In the genomic region with DNA sequence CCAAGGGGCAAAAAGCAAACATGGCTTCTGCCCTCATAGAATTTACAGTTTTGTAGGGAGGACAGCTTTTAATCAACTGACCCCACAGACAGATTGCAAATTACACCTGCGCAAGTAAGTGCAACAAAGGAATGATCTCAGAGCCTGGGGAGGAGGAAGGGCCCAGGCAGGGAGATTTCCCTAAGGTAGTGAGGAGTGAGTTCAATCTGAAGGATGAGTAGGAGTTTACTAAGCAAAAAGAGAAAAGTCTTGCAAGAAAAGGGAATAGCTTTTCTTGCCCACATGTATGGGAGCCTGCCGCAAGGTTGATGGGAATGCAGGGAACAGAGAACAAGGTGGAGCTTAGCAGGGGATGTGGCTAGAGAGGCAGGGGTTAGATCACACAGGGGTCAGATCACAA, we compare ENCODE assay signal across 18 cellular contexts. TPM values are rescaled to one million over a fixed set of nuclear protein-coding genes. Genes with fewer than 3 reads are reported as not detected.
DNase-seq lines count a peak whose midpoint lies in the region; ATAC-seq and TF ChIP-seq lines count a peak whose summit lies in the region.
"Had no signal": no experiment of that assay in that cellular context is flagged by ENCODE, and none has a peak within 500 bp of the region (broad histone marks: within the 10 kb centered on the region; RNA-seq: fewer than 3 reads in every experiment).

No MANE protein-coding gene starts in this region.

- TF ChIP-seq EP300 in ovary (IDR thresholded peaks at IDR 0.05) = no peak

- POLR2A ChIA-PET in GM10248 (lab: Yijun Ruan, JAX) = interaction anchor here (1.5 kb wide), 1 partner anchor 63 kb away, joined by 3 read pairs; no protein-coding TSS in a partner anchor

- DNase-seq in CD4-positive, CD25-positive, alpha-beta regulatory T cell = no peak
- no peak for DNase-seq in GM23338 (ENCODE audit: low spot score)
- no peak for DNase-seq in adipocyte (ENCODE audit: low read depth)
- DNase-seq in natural killer cell = no peak
- no peak for DNase-seq in GM10248 (ENCODE audit: extremely low spot score)
- no peak for DNase-seq in ovary
- DNase-seq: activated CD4-positive, alpha-beta T cell treated with anti-CD3 and anti-CD28 coated beads, Interleukin-2, amount 10 ng/mL, durations not matched to agents 7 days and 5 days; DMS53; esophagus squamous epithelium; heart left ventricle; kidney glomerular epithelial cell; MG63; midbrain; NCI-H187; NCI-H446; SIG-M5 had no signal

- peak overlapping the region in 2 of 3 donors; percentile 11 to 95 for H3K27ac Mint-ChIP-seq in CD4-positive, CD25-positive, alpha-beta regulatory T cell
- H3K27ac Mint-ChIP-seq in GM23338 (peak overlapping the region; percentile 51), natural killer cell (peak overlapping the region in 1 of 2 donors; percentile 59)
- H3K27ac Mint-ChIP-seq: activated CD4-positive, alpha-beta T cell treated with anti-CD3 and anti-CD28 coated beads, Interleukin-2, amount 10 ng/mL, durations not matched to agents 7 days and 5 days had no signal

- peak overlapping the region; percentile 1; the same call in 1 of the 2 replicates for H2AFZ ChIP-seq in GM23338

- H3K4me2 ChIP-seq in GM23338 = no peak overlapping the region

- H3K4me3 ChIP-seq in CD4-positive, CD25-positive, alpha-beta regulatory T cell (ENCODE audit: low read depth, low read length) = no peak overlapping the region
- H3K4me3 ChIP-seq in GM23338 (no peak overlapping the region), adipocyte (ENCODE audit: low read length) (no peak overlapping the region), ovary (no peak overlapping the region)
- H3K4me3 ChIP-seq: esophagus squamous epithelium, heart left ventricle, MG63 had no signal

- H3K4me1 Mint-ChIP-seq in CD4-positive, CD25-positive, alpha-beta regulatory T cell = peaks cover 0 to 35% (median 29%) of the 10 kb centered on the region in 4 donors
- peaks cover 36% of the 10 kb centered on the region for H3K4me1 Mint-ChIP-seq in GM23338
- peaks cover 32 to 34% of the 10 kb centered on the region in 2 donors for H3K4me1 Mint-ChIP-seq in natural killer cell

- peaks cover 19% of the 10 kb centered on the region for H4K20me1 ChIP-seq in GM23338 (replicated peaks; ENCODE audit: insufficient read depth)

- intact Hi-C loops in natural killer cell (cut with micrococcal nuclease) = no loop called here
- intact Hi-C loops in ovary (cut with DNase I) = loop anchor here in 3 of 4 donors (2.0 to 10.0 kb wide), 3 partner anchors 65 to 405 kb away; partner anchors contain the start of gene PSMB3 (in 1 of the 3)

- peaks cover 22% of the 10 kb centered on the region for H3K79me2 ChIP-seq in GM23338 (replicated peaks; ENCODE audit: insufficient read depth)

- no peaks in the 10 kb centered on the region for H3K27me3 ChIP-seq in CD4-positive, CD25-positive, alpha-beta regulatory T cell (ENCODE audit: control insufficient read depth, insufficient read depth, low read length)
- peaks cover 5% of the 10 kb centered on the region; the same call in 1 of the 2 replicates for H3K27me3 ChIP-seq in GM23338 (ENCODE audit: insufficient read depth)
- H3K27me3 ChIP-seq in adipocyte (replicated peaks; ENCODE audit: control insufficient read depth, insufficient read depth, low read length) = peaks cover 4% of the 10 kb centered on the region
- no peaks in the 10 kb centered on the region for H3K27me3 ChIP-seq in ovary
- H3K27me3 ChIP-seq: dorsolateral prefrontal cortex, esophagus squamous epithelium, heart left ventricle, MG63 had no signal

- H3K9me3 ChIP-seq in CD4-positive, CD25-positive, alpha-beta regulatory T cell (ENCODE audit: control insufficient read depth in 2 of 2, low read length in 2 of 2) = no peaks in the 10 kb centered on the region
- H3K9me3 ChIP-seq in adipocyte (ENCODE audit: control insufficient read depth, low read length) = no peaks in the 10 kb centered on the region
- H3K9me3 ChIP-seq in ovary = no peaks in the 10 kb centered on the region
- H3K9me3 ChIP-seq: esophagus squamous epithelium, heart left ventricle, MG63 had no signal

- H3K36me3 Mint-ChIP-seq in CD4-positive, CD25-positive, alpha-beta regulatory T cell = peaks cover 3% of the 10 kb centered on the region
- H3K36me3 Mint-ChIP-seq in GM23338 (ENCODE audit: low read depth) = no peaks in the 10 kb centered on the region; the same call in 2 of the 3 replicates
- no peaks in the 10 kb centered on the region for H3K36me3 Mint-ChIP-seq in natural killer cell

- ATAC-seq in CD4-positive, CD25-positive, alpha-beta regulatory T cell (ENCODE audit: low read depth in 2 of 2) = no peak
- no peak for ATAC-seq in GM23338
- no peak for ATAC-seq in natural killer cell
- ATAC-seq in GM18858 (IDR thresholded peaks at IDR 0.05; ENCODE audit: unreplicated experiment) = no peak
- ATAC-seq: heart left ventricle had no signal

- H3K4me3 Mint-ChIP-seq in CD4-positive, CD25-positive, alpha-beta regulatory T cell = peak overlapping the region in 3 of 4 donors; percentile 21 to 98 (median 95)
- H3K4me3 Mint-ChIP-seq in GM23338 (no peak overlapping the region; the same call in 2 of the 3 replicates), natural killer cell (peak overlapping the region; percentile 29)
- H3K4me3 Mint-ChIP-seq: activated CD4-positive, alpha-beta T cell treated with anti-CD3 and anti-CD28 coated beads, Interleukin-2, amount 10 ng/mL, durations not matched to agents 7 days and 5 days had no signal

- TF ChIP-seq POLR2A in ovary (IDR thresholded peaks at IDR 0.05) = no peak

- H3K9me2 ChIP-seq in GM23338 (ENCODE audit: insufficient read depth) = no peaks in the 10 kb centered on the region

- H3K9me3 Mint-ChIP-seq in CD4-positive, CD25-positive, alpha-beta regulatory T cell = no peaks in the 10 kb centered on the region
- no peaks in the 10 kb centered on the region for H3K9me3 Mint-ChIP-seq in GM23338
- no peaks in the 10 kb centered on the region for H3K9me3 Mint-ChIP-seq in natural killer cell
- H3K9me3 Mint-ChIP-seq: activated CD4-positive, alpha-beta T cell treated with anti-CD3 and anti-CD28 coated beads, Interleukin-2, amount 10 ng/mL, durations not matched to agents 7 days and 5 days had no signal

- TF ChIP-seq CTCF in GM23338 (conservative IDR thresholded peaks at IDR 0.05; ENCODE audit: low read depth in 2 of 2) (no peak), natural killer cell (IDR thresholded peaks at IDR 0.05) (no peak), GM10248 (IDR thresholded peaks at IDR 0.05; ENCODE audit: control extremely low read depth, extremely low read depth, low read depth, missing control alignments) (no peak), ovary (IDR thresholded peaks at IDR 0.05) (no peak)

- CTCF ChIA-PET in GM10248 (lab: Yijun Ruan, JAX) = interaction anchor here (0.8 to 14.6 kb wide), 20 partner anchors 9 to 318 kb away, joined by 3 to 282 read pairs (median 12); no protein-coding TSS in a partner anchor

- peak overlapping the region; percentile 26 for H3K9ac ChIP-seq in adipocyte (ENCODE audit: low read length)

- H3K27me3 Mint-ChIP-seq in CD4-positive, CD25-positive, alpha-beta regulatory T cell = peaks cover 4% of the 10 kb centered on the region
- H3K27me3 Mint-ChIP-seq in GM23338 (ENCODE audit: insufficient read depth, low read depth, poor library complexity) = peaks cover 18% of the 10 kb centered on the region
- H3K27me3 Mint-ChIP-seq in natural killer cell (ENCODE audit: low read depth in 2 of 2) = no peaks in the 10 kb centered on the region
- H3K27me3 Mint-ChIP-seq: activated CD4-positive, alpha-beta T cell treated with anti-CD3 and anti-CD28 coated beads, Interleukin-2, amount 10 ng/mL, durations not matched to agents 7 days and 5 days had no signal

- no peaks in the 10 kb centered on the region for H3K36me3 ChIP-seq in CD4-positive, CD25-positive, alpha-beta regulatory T cell (ENCODE audit: control insufficient read depth, insufficient read depth, low read length)
- H3K36me3 ChIP-seq in GM23338 (ENCODE audit: insufficient read depth) (no peaks in the 10 kb centered on the region), adipocyte (ENCODE audit: control insufficient read depth, insufficient read depth, low read length, severe bottlenecking) (no peaks in the 10 kb centered on the region), ovary (no peaks in the 10 kb centered on the region)
- H3K36me3 ChIP-seq: esophagus squamous epithelium, heart left ventricle had no signal

- no peak overlapping the region for H3K27ac ChIP-seq in CD4-positive, CD25-positive, alpha-beta regulatory T cell (ENCODE audit: insufficient read depth, low read length, poor library complexity, severe bottlenecking)
- H3K27ac ChIP-seq in GM23338 (ENCODE audit: low read depth) (no peak overlapping the region; the same call in 1 of the 2 replicates), ovary (no peak overlapping the region)

- H3K4me1 ChIP-seq in CD4-positive, CD25-positive, alpha-beta regulatory T cell (ENCODE audit: control insufficient read depth, insufficient read depth, low read length, poor library complexity, severe bottlenecking) = peaks cover 34% of the 10 kb centered on the region
- H3K4me1 ChIP-seq in GM23338 (ENCODE audit: insufficient read depth) = peaks cover 40% of the 10 kb centered on the region
- H3K4me1 ChIP-seq in adipocyte (ENCODE audit: control insufficient read depth, insufficient read depth, low read length) = peaks cover 22% of the 10 kb centered on the region
- peaks cover 8% of the 10 kb centered on the region for H3K4me1 ChIP-seq in ovary (ENCODE audit: insufficient read depth)

- H3F3A ChIP-seq in GM23338 (replicated peaks; ENCODE audit: low read depth) = peaks cover 24% of the 10 kb centered on the region; the same call in 1 of the 2 replicates

- WGBS in ovary, 3 donors = 94 to 98% (median 95%) methylated on average over 2 of the region's 2 CpGs

RNA-seq across cellular contexts. Expression of gene SOCS7, which starts 1.6 kb away (rescaled TPM):
- total RNA-seq in CD4-positive, CD25-positive, alpha-beta regulatory T cell = 14.4 TPM
- under 1 TPM; 0.32 to 0.47 (median 0.38) TPM for polyA plus RNA-seq in CD4-positive, CD25-positive, alpha-beta regulatory T cell
- total RNA-seq in GM23338 (2014; rRNA removed; shearing (Covaris generic)) = 26.1 and 29.2 TPM in 2 replicates
- polyA plus RNA-seq in GM23338 (2016; fragmentation: Nextera tagmentation; extraction: Ambion mirVana) (5.0 and 5.1 TPM in 2 replicates), ovary (10 to 100 TPM in 1 of 2 donors, 1 to 10 TPM in 1; 8.9 to 11.2 TPM)
- total RNA-seq in natural killer cell (10 to 100 TPM; 13.6 to 31.8 (median 21.2) TPM), ovary (10 to 100 TPM; 12.8 to 23.8 (median 21.1) TPM)

RNA-seq across cellular contexts. Expression of gene GPR179, which starts 6.3 kb away (rescaled TPM):
- total RNA-seq in CD4-positive, CD25-positive, alpha-beta regulatory T cell = 0.07 TPM
- not detected for polyA plus RNA-seq in CD4-positive, CD25-positive, alpha-beta regulatory T cell
- total RNA-seq in GM23338 (2014; rRNA removed; shearing (Covaris generic)) = 0.03 and 0.04 TPM in 2 replicates
- 0.03 TPM in 2 replicates for polyA plus RNA-seq in GM23338 (2016; fragmentation: Nextera tagmentation; extraction: Ambion mirVana)
- not detected for total RNA-seq in natural killer cell
- total RNA-seq in ovary = under 1 TPM in 6 of 7 donors, not detected in 1; 0.05 to 0.15 (median 0.12) TPM
- polyA plus RNA-seq in ovary = under 1 TPM; 0.02 to 0.08 TPM
- total RNA-seq: activated CD4-positive, alpha-beta T cell treated with anti-CD3 and anti-CD28 coated beads, Interleukin-2, amount 10 ng/mL, durations not matched to agents 7 days and 5 days had no signal

RNA-seq across cellular contexts. Expression of gene MRPL45, which starts 53.1 kb away (rescaled TPM):
- 12.8 TPM for total RNA-seq in CD4-positive, CD25-positive, alpha-beta regulatory T cell
- 10 to 100 TPM; 27.1 to 35.0 (median 30.5) TPM for polyA plus RNA-seq in CD4-positive, CD25-positive, alpha-beta regulatory T cell
- total RNA-seq in GM23338 (2014; rRNA removed; shearing (Covaris generic)) = 63.9 and 65.7 TPM in 2 replicates
- polyA plus RNA-seq in GM23338 (2016; fragmentation: Nextera tagmentation; extraction: Ambion mirVana) (42.6 and 43.5 TPM in 2 replicates), ovary (10 to 100 TPM; 40.6 to 74.5 TPM)
- total RNA-seq in natural killer cell (10 to 100 TPM; 11.5 to 14.2 (median 12.6) TPM), ovary (10 to 100 TPM; 24.5 to 40.8 (median 33.8) TPM)
